14 cellular contexts compared by ENCODE assay signal in genomic region chr2:96330407-96330806, GRCh38. TPM values are rescaled to one million over a fixed set of nuclear protein-coding genes. Genes with fewer than 3 reads are reported as not detected.
DNase-seq lines count a peak whose midpoint lies in the region; ATAC-seq and TF ChIP-seq lines count a peak whose summit lies in the region.
"Had no signal": no experiment of that assay in that cellular context is flagged by ENCODE, and none has a peak within 500 bp of the region (broad histone marks: within the 10 kb centered on the region; RNA-seq: fewer than 3 reads in every experiment).

No MANE protein-coding gene starts in this region.

- H2AFZ ChIP-seq in mammary epithelial cell (ENCODE audit: low read depth, low read length), result no peak overlapping the region
- H2AFZ ChIP-seq: neural progenitor cell had no signal

- peak; percentile 37 for DNase-seq in EL
- peak; percentile 89 for DNase-seq in LHCN-M2 (ENCODE audit: low read depth)
- DNase-seq in mammary epithelial cell, result peak; percentile 90
- DNase-seq in myocyte (ENCODE audit: low read depth), result peak; percentile 50
- no peak for DNase-seq in NCI-H2227 treated with DMSO at 0.1 percent for 48 hours (lab: John Stamatoyannopoulos, UW)
- DNase-seq: activated CD4-positive, alpha-beta T cell treated with anti-CD3 and anti-CD28 coated beads for 1 hour; body of pancreas; effector memory CD4-positive, alpha-beta T cell; hippocampal formation; T-cell had no signal

- H3K36me3 ChIP-seq in mammary epithelial cell (ENCODE audit: insufficient read depth, low read length), result no peaks in the 10 kb centered on the region
- H3K36me3 ChIP-seq: neural progenitor cell, suprapubic skin had no signal

- no peak overlapping the region for H3K27ac ChIP-seq in mammary epithelial cell (ENCODE audit: insufficient read depth, low read depth, low read length)
- H3K27ac ChIP-seq: body of pancreas, neural progenitor cell, suprapubic skin had no signal

- WGBS in mammary epithelial cell (ENCODE audit: low coverage, missing lambda C conversion rate), result 0% methylated on average over 1 of the region's 1 CpG

- H4K20me1 ChIP-seq in mammary epithelial cell (ENCODE audit: insufficient read depth, low read length), result no peaks in the 10 kb centered on the region

- no peaks in the 10 kb centered on the region for H3K9me3 ChIP-seq in mammary epithelial cell (replicated peaks; ENCODE audit: insufficient read depth, low read length)
- H3K9me3 ChIP-seq: body of pancreas, suprapubic skin had no signal

- no peak overlapping the region for H3K9ac ChIP-seq in mammary epithelial cell (ENCODE audit: insufficient read depth, low read length)
- H3K9ac ChIP-seq: neural progenitor cell had no signal

- CTCF ChIA-PET in mammary epithelial cell (lab: Charles Lee; ENCODE audit: low non-redundant PET), result interaction anchor here (0.7 kb wide), 1 partner anchor 9 kb away, joined by 3 read pairs; no protein-coding TSS in a partner anchor

- ATAC-seq in GM18867 (IDR thresholded peaks at IDR 0.05; ENCODE audit: unreplicated experiment) (no peak), GM19328 (IDR thresholded peaks at IDR 0.05; ENCODE audit: unreplicated experiment) (no peak)
- ATAC-seq: body of pancreas, T-cell had no signal

- TF ChIP-seq CTCF in mammary epithelial cell (conservative IDR thresholded peaks at IDR 0.05 in 1 of 2, IDR thresholded peaks at IDR 0.05 in 1 of 2; ENCODE audit: extremely low read depth in 1 of 2, insufficient read depth in 1 of 2, low read depth in 1 of 2, low read length in 2 of 2), result no peak

- peaks cover 6% of the 10 kb centered on the region for H3K79me2 ChIP-seq in mammary epithelial cell (ENCODE audit: insufficient read depth, low read length)

- no peak overlapping the region for H3K4me3 ChIP-seq in mammary epithelial cell (replicated peaks in 1 of 3; ENCODE audit: insufficient read depth in 1 of 3, low read depth in 2 of 3, low read length in 3 of 3)
- H3K4me3 ChIP-seq: body of pancreas, neural progenitor cell, suprapubic skin had no signal

- peak overlapping the region; percentile 59 for H3K4me2 ChIP-seq in mammary epithelial cell (ENCODE audit: insufficient read depth, low read depth, low read length)
- H3K4me2 ChIP-seq: neural progenitor cell had no signal

- peaks cover 3% of the 10 kb centered on the region for H3K27me3 ChIP-seq in mammary epithelial cell (ENCODE audit: insufficient read depth, low read length)
- H3K27me3 ChIP-seq: body of pancreas had no signal

- H3K4me1 ChIP-seq in mammary epithelial cell (ENCODE audit: insufficient read depth, low read length), result peaks cover 32% of the 10 kb centered on the region
- H3K4me1 ChIP-seq: neural progenitor cell had no signal

- no TSS peak for BruUV-seq in mammary epithelial cell (replicated peaks; lab: Mats Ljungman, UMichigan)

- in situ Hi-C loops in mammary epithelial cell (cut with MboI; ENCODE audit: low sequenced_read_pairs in 2 of 2), result no loop called here

- intact Hi-C loops in mammary epithelial cell (cut with micrococcal nuclease), result loop anchor here (1.0 kb wide), 1 partner anchor 25 kb away; the partner anchor contains the start of gene SNRNP200

- dilution Hi-C loops in mammary epithelial cell (cut with HindIII; ENCODE audit: low sequenced_read_pairs), result no loop called here

RNA-seq across cellular contexts. Expression of gene NCAPH, which starts 5.2 kb away (rescaled TPM):
- total RNA-seq in LHCN-M2 (2014; rRNA removed) (38.7 and 42.4 TPM in 2 replicates), mammary epithelial cell (10 to 100 TPM in 1 of 2 donors, 1 to 10 TPM in 1; 1.2 to 21.1 TPM), myocyte (0.59 TPM in 1 of 2 replicates, not detected in the other)
- polyA plus RNA-seq in LHCN-M2 (2012), result 14.0 TPM
- polyA plus RNA-seq in mammary epithelial cell, result 34.5 TPM
- 46.3 TPM for polyA minus RNA-seq in mammary epithelial cell
- 0.32 TPM for polyA plus RNA-seq in myocyte (2012)

RNA-seq across cellular contexts. Expression of gene ITPRIPL1, which starts 5.3 kb away (rescaled TPM):
- total RNA-seq in LHCN-M2 (2014; rRNA removed) (0.34 and 0.83 TPM in 2 replicates), mammary epithelial cell (1 to 10 TPM in 1 of 2 donors, under 1 TPM in 1; 0.28 to 1.3 TPM), myocyte (0.29 TPM in 1 of 2 replicates, not detected in the other)
- polyA plus RNA-seq in LHCN-M2 (2012), result 0.01 TPM
- polyA plus RNA-seq in mammary epithelial cell, result 0.17 TPM
- not detected for polyA minus RNA-seq in mammary epithelial cell
- polyA plus RNA-seq in myocyte (2012), result not detected

RNA-seq across cellular contexts. Expression of gene SNRNP200, which starts 25.1 kb away (rescaled TPM):
- 35.3 and 44.3 TPM in 2 replicates for total RNA-seq in LHCN-M2 (2014; rRNA removed)
- 74.5 TPM for polyA plus RNA-seq in LHCN-M2 (2012)
- total RNA-seq in mammary epithelial cell, result 10 to 100 TPM; 45.5 to 93.8 TPM
- polyA plus RNA-seq in mammary epithelial cell, result 108 TPM
- 191 TPM for polyA minus RNA-seq in mammary epithelial cell
- total RNA-seq in myocyte, result 37.6 and 38.0 TPM in 2 replicates
- polyA plus RNA-seq in myocyte (2012), result 88.1 TPM
